Comparison of ENCODE assay signal across 27 cellular contexts in genomic region chr11:75380245-75380644, GRCh38. TPM values are rescaled to one million over a fixed set of nuclear protein-coding genes. Genes with fewer than 3 reads are reported as not detected.
DNase-seq lines count a peak whose midpoint lies in the region; ATAC-seq, FAIRE-seq and TF ChIP-seq lines count a peak whose summit lies in the region.
"Had no signal": no experiment of that assay in that cellular context is flagged by ENCODE, and none has a peak within 500 bp of the region (broad histone marks: within the 10 kb centered on the region; RNA-seq: fewer than 3 reads in every experiment).

No MANE protein-coding gene starts in this region.

- peaks cover 10 to 28% of the 10 kb centered on the region in 2 experiments; a peak in 3 of 4 replicates for H3K4me1 ChIP-seq in HCT116 (ENCODE audit: control insufficient read depth in 1 of 2, insufficient read depth in 2 of 2, low read length in 2 of 2)
- H3K4me1 ChIP-seq in astrocyte (ENCODE audit: insufficient read depth, low read length) = no peaks in the 10 kb centered on the region
- peaks cover 45% of the 10 kb centered on the region for H3K4me1 ChIP-seq in lower lobe of right lung
- H3K4me1 ChIP-seq in transverse colon = peaks cover 8 to 44% (median 18%) of the 10 kb centered on the region in 4 donors
- H3K4me1 ChIP-seq: SJSA1, tibial artery had no signal

- WGBS in transverse colon (ENCODE audit: low coverage in 1 of 2), 2 donors = 48 to 52% methylated on average over 2 of the region's 2 CpGs

- H3K36me3 ChIP-seq in HCT116 (ENCODE audit: control insufficient read depth in 1 of 2, insufficient read depth in 2 of 2, low read length in 2 of 2) (no peaks in the 10 kb centered on the region), astrocyte (ENCODE audit: insufficient read depth, low read length) (no peaks in the 10 kb centered on the region), lower lobe of right lung (no peaks in the 10 kb centered on the region), transverse colon (no peaks in the 10 kb centered on the region)
- H3K36me3 ChIP-seq: BLaER1 treated with 17β-estradiol and CSF1 and Interleukin-3, amounts not matched to agents 10 nM and 100 nM; heart right ventricle; SJSA1; stomach; tibial artery; WERI-Rb-1 had no signal

- H3K9me3 ChIP-seq in HCT116 (ENCODE audit: control insufficient read depth in 1 of 2, insufficient read depth in 1 of 2, low read depth in 1 of 2, low read length in 2 of 2) (no peaks in the 10 kb centered on the region), astrocyte (ENCODE audit: insufficient read depth, low read depth, low read length) (no peaks in the 10 kb centered on the region), lower lobe of right lung (no peaks in the 10 kb centered on the region), transverse colon (no peaks in the 10 kb centered on the region)
- H3K9me3 ChIP-seq: BLaER1 treated with 17β-estradiol and CSF1 and Interleukin-3, amounts not matched to agents 10 nM and 100 nM; heart right ventricle; SJSA1; stomach; tibial artery had no signal

- H3K9ac ChIP-seq in HCT116 (ENCODE audit: low read length) (no peak overlapping the region), astrocyte (ENCODE audit: low read length) (no peak overlapping the region)
- H3K9ac ChIP-seq: BLaER1 treated with 17β-estradiol and CSF1 and Interleukin-3, amounts not matched to agents 10 nM and 100 nM had no signal

- H3K79me2 ChIP-seq in HCT116 (ENCODE audit: insufficient read depth, low read length) (no peaks in the 10 kb centered on the region), astrocyte (ENCODE audit: insufficient read depth, low read length) (no peaks in the 10 kb centered on the region)

- H3K4me3 Mint-ChIP-seq in astrocyte (ENCODE audit: unreplicated experiment) = no peak overlapping the region
- H3K4me3 Mint-ChIP-seq: activated CD8-positive, alpha-beta T cell treated with anti-CD3 and anti-CD28 coated beads, Interleukin-2, amount 10 ng/mL, durations not matched to agents 7 days and 5 days; activated naive CD8-positive, alpha-beta T cell treated with anti-CD3 and anti-CD28 coated beads, Interleukin-2, amount 10 ng/mL, durations not matched to agents 7 days and 5 days; H9 had no signal

- H4K20me1 ChIP-seq in HCT116 (ENCODE audit: insufficient read depth) = no peaks in the 10 kb centered on the region
- no peaks in the 10 kb centered on the region for H4K20me1 ChIP-seq in astrocyte (ENCODE audit: insufficient read depth, low read length)
- H4K20me1 ChIP-seq: BLaER1 treated with 17β-estradiol and CSF1 and Interleukin-3, amounts not matched to agents 10 nM and 100 nM had no signal

- intact Hi-C loops in HCT116 (cut with micrococcal nuclease) (no loop called here), lower lobe of right lung (cut with DNase I) (loop anchor here (10.0 kb wide), 2 partner anchors 55 to 95 kb away; no protein-coding TSS in a partner anchor), transverse colon (cut with DNase I; ENCODE audit: low total_unique reads) (loop anchor here (10.0 kb wide), 1 partner anchor 1065 kb away; the partner anchor contains the start of gene EMSY)

- no peaks in the 10 kb centered on the region for H3K9me2 ChIP-seq in HCT116 (ENCODE audit: insufficient read depth)

- H3K27me3 Mint-ChIP-seq in astrocyte (ENCODE audit: low read depth, unreplicated experiment) = peaks cover 10% of the 10 kb centered on the region
- H3K27me3 Mint-ChIP-seq: activated naive CD8-positive, alpha-beta T cell treated with anti-CD3 and anti-CD28 coated beads, Interleukin-2, amount 10 ng/mL, durations not matched to agents 7 days and 5 days had no signal

- BruUV-seq in HCT116 (replicated peaks; lab: Mats Ljungman, UMichigan) = no TSS peak

- in situ Hi-C loops in transverse colon (cut with MboI; ENCODE audit: low pct_ligation_motif_present in 1 of 4, low pct_unique_long_range_greater_than_20kb in 1 of 4, low sequenced_read_pairs in 3 of 4) = loop anchor here (5.0 to 10.0 kb wide), 5 partner anchors 45 to 105 kb away; no protein-coding TSS in a partner anchor

- no peaks in the 10 kb centered on the region for H3K27me3 ChIP-seq in HCT116 (ENCODE audit: insufficient read depth, low read length)
- H3K27me3 ChIP-seq in astrocyte (ENCODE audit: insufficient read depth, low read length) = no peaks in the 10 kb centered on the region
- no peaks in the 10 kb centered on the region for H3K27me3 ChIP-seq in lower lobe of right lung (ENCODE audit: low read depth)
- H3K27me3 ChIP-seq in transverse colon = no peaks in the 10 kb centered on the region
- H3K27me3 ChIP-seq: BLaER1 treated with 17β-estradiol and CSF1 and Interleukin-3, amounts not matched to agents 10 nM and 100 nM; heart right ventricle; SJSA1; stomach had no signal

- CTCF ChIA-PET in HCT116 (lab: Charles Lee) = interaction anchor here (0.9 to 2.7 kb wide), 2 partner anchors 100 to 104 kb away, joined by 3 to 11 read pairs; no protein-coding TSS in a partner anchor

- no peak; the same call in 1 of the 2 replicates for TF ChIP-seq RAD21 in HCT116 (IDR thresholded peaks at IDR 0.05; ENCODE audit: low read depth)

- TF ChIP-seq CTCF in HCT116 (IDR thresholded peaks at IDR 0.05 in 2 of 3, conservative IDR thresholded peaks at IDR 0.05 in 1 of 3; ENCODE audit: borderline replicate concordance in 1 of 3, insufficient read depth in 1 of 3, low read depth in 2 of 3, low read length in 2 of 3) (no peak), astrocyte (IDR thresholded peaks at IDR 0.05; ENCODE audit: insufficient read depth, low read depth, low read length) (no peak), lower lobe of right lung (IDR thresholded peaks at IDR 0.05) (no peak), transverse colon (IDR thresholded peaks at IDR 0.05) (peak in 2 of 5 experiments; percentile 22 to 27)

- H2AFZ ChIP-seq in HCT116 (ENCODE audit: low read depth, low read length, poor library complexity, severe bottlenecking) (peak overlapping the region; percentile 28), astrocyte (ENCODE audit: low read depth, low read length) (no peak overlapping the region)

- POLR2A ChIA-PET in HCT116 (lab: Charles Lee) = interaction anchor here (1.0 to 1.2 kb wide), 2 partner anchors 8 to 18 kb away, joined by 3 read pairs; no protein-coding TSS in a partner anchor

- H3K27ac ChIP-seq in HCT116 (ENCODE audit: low read depth, low read length) (no peak overlapping the region), astrocyte (ENCODE audit: low read depth, low read length) (no peak overlapping the region), lower lobe of right lung (peak overlapping the region; percentile 41), transverse colon (peak overlapping the region; percentile 68 to 76 (median 72))
- H3K27ac ChIP-seq: BLaER1 treated with 17β-estradiol and CSF1 and Interleukin-3, amounts not matched to agents 10 nM and 100 nM; SJSA1; tibial artery; WERI-Rb-1 had no signal

- H3K4me3 ChIP-seq in HCT116 (replicated peaks in 1 of 2; ENCODE audit: low read depth in 1 of 2, low read length in 2 of 2) (no peak overlapping the region), astrocyte (ENCODE audit: insufficient read depth, low read depth, low read length) (no peak overlapping the region), lower lobe of right lung (no peak overlapping the region), transverse colon (no peak overlapping the region)
- H3K4me3 ChIP-seq: BLaER1 treated with 17β-estradiol and CSF1 and Interleukin-3, amounts not matched to agents 10 nM and 100 nM; heart right ventricle; SJSA1; stomach; tibial artery had no signal

- peaks cover 10% of the 10 kb centered on the region for H3K4me1 Mint-ChIP-seq in astrocyte (ENCODE audit: low read depth, unreplicated experiment)

- H3K9me3 Mint-ChIP-seq in astrocyte (ENCODE audit: unreplicated experiment) = no peaks in the 10 kb centered on the region
- H3K9me3 Mint-ChIP-seq: activated naive CD8-positive, alpha-beta T cell treated with anti-CD3 and anti-CD28 coated beads, Interleukin-2, amount 10 ng/mL, durations not matched to agents 7 days and 5 days; activated T-helper 2 cell treated with anti-CD3 and anti-CD28 coated beads, Interferon-gamma antibody, Interleukin-2, Interleukin-4, amounts not matched to agents 10 μg/mL and 5 μg/mL and 100 μg/mL, durations not matched to agents 14 hours and 24 hours and 36 hours; H9 had no signal

- TF ChIP-seq EP300 in transverse colon (IDR thresholded peaks at IDR 0.05; ENCODE audit: low read depth) = no peak

- ATAC-seq in HCT116 = no peak
- ATAC-seq in lower lobe of right lung = no peak
- no peak for ATAC-seq in HG02623 (IDR thresholded peaks at IDR 0.05; ENCODE audit: unreplicated experiment)
- ATAC-seq in GM19467 (IDR thresholded peaks at IDR 0.05; ENCODE audit: unreplicated experiment) = no peak
- ATAC-seq: activated CD8-positive, alpha-beta T cell treated with anti-CD3 and anti-CD28 coated beads, Interleukin-2, amount 10 ng/mL, durations not matched to agents 7 days and 5 days had no signal

- DNase-seq in HCT116 (ENCODE audit: low read depth, low spot score) (no peak), astrocyte (ENCODE audit: low read depth) (no peak), lower lobe of right lung (no peak), transverse colon (no peak), NCI-H1930 (lab: John Stamatoyannopoulos, UW) (no peak)
- DNase-seq: activated CD4-positive, alpha-beta T cell treated with anti-CD3 and anti-CD28 coated beads for 4 hours; activated CD8-positive, alpha-beta T cell treated with anti-CD3 and anti-CD28 coated beads, Interleukin-2, amount 10 ng/mL, durations not matched to agents 7 days and 5 days; activated naive CD8-positive, alpha-beta T cell treated with anti-CD3 and anti-CD28 coated beads, Interleukin-2, amount 10 ng/mL, durations not matched to agents 7 days and 5 days; aorta; H9; kidney glomerular epithelial cell; mammary epithelial cell; NCI-H1417 treated with DMSO at 0.1 percent for 48 hours; NCI-H345; NCI-H69; stimulated activated CD8-positive, alpha-beta memory T cell treated with anti-CD3 and anti-CD28 coated beads, Interleukin-4, amount 100 ng/mL, for 48 hours; stomach; T-helper 9 cell; WERI-Rb-1 had no signal

- FAIRE-seq in astrocyte (lab: Jason Lieb, UNC) = no peak
- FAIRE-seq: G401.6 had no signal

- H3K36me3 Mint-ChIP-seq in astrocyte (ENCODE audit: low read depth, unreplicated experiment) = no peaks in the 10 kb centered on the region
- H3K36me3 Mint-ChIP-seq: activated naive CD8-positive, alpha-beta T cell treated with anti-CD3 and anti-CD28 coated beads, Interleukin-2, amount 10 ng/mL, durations not matched to agents 7 days and 5 days had no signal

- RAD21 ChIA-PET in HCT116 (lab: Charles Lee; ENCODE audit: low non-redundant PET in 1 of 2, low total read pairs in 2 of 2, uncharacterized antibody in 2 of 2, unreplicated experiment in 2 of 2) = interaction anchor here (0.6 to 3.1 kb wide), 3 partner anchors 100 to 942 kb away, joined by 3 to 9 read pairs (median 3); no protein-coding TSS in a partner anchor

- TF ChIP-seq POLR2A in HCT116 (IDR thresholded peaks at IDR 0.05; ENCODE audit: borderline replicate concordance, extremely low read depth, insufficient read depth, insufficient read length) = no peak
- no peak for TF ChIP-seq POLR2A in transverse colon (IDR thresholded peaks at IDR 0.05)

- peak overlapping the region; percentile 83 for H3K27ac Mint-ChIP-seq in astrocyte (ENCODE audit: unreplicated experiment)
- H3K27ac Mint-ChIP-seq: activated T-helper 2 cell treated with anti-CD3 and anti-CD28 coated beads, Interferon-gamma antibody, Interleukin-2, Interleukin-4, amounts not matched to agents 10 μg/mL and 5 μg/mL and 100 μg/mL, durations not matched to agents 14 hours and 24 hours and 36 hours had no signal

- peak overlapping the region; percentile 28 for H3K4me2 ChIP-seq in HCT116 (ENCODE audit: low read length)
- no peak overlapping the region for H3K4me2 ChIP-seq in astrocyte (ENCODE audit: low read length)

RNA-seq across cellular contexts. Expression of gene RPS3, which starts 19.1 kb away (rescaled TPM):
- total RNA-seq in HCT116 (2021; ENCODE audit: unreplicated experiment) (4,109 TPM), astrocyte (1,706 and 1,898 TPM in 2 replicates), lower lobe of right lung (1,761 TPM), transverse colon (1,000 to 10,000 TPM in 1 of 4 donors, 100 to 1,000 TPM in 3; 492 to 1,045 (median 813) TPM)
- polyA plus RNA-seq in HCT116 (2012) = 4,885 and 4,997 TPM in 2 replicates

RNA-seq across cellular contexts. Expression of gene ARRB1, which starts 28.8 kb away (rescaled TPM):
- total RNA-seq in HCT116 (2021; ENCODE audit: unreplicated experiment) (24.2 TPM), astrocyte (22.7 and 28.5 TPM in 2 replicates), lower lobe of right lung (187 TPM), transverse colon (10 to 100 TPM; 55.7 to 88.2 (median 78.0) TPM)
- polyA plus RNA-seq in HCT116 (2012) = 12.0 and 12.9 TPM in 2 replicates

RNA-seq across cellular contexts. Expression of gene KLHL35, which starts 52.8 kb away (rescaled TPM):
- 1.7 TPM for total RNA-seq in HCT116 (2021; ENCODE audit: unreplicated experiment)
- 2.9 and 4.4 TPM in 2 replicates for polyA plus RNA-seq in HCT116 (2012)
- total RNA-seq in astrocyte = 0.77 and 0.87 TPM in 2 replicates
- 2.6 TPM for total RNA-seq in lower lobe of right lung
- total RNA-seq in transverse colon = under 1 TPM in 2 of 4 donors, not detected in 2; 0.27 to 0.32 TPM

Comparison
In these comparisons a context has a peak if more than half of its experiments do, and no peak if none do; other contexts are left out.
1. H3K27ac ChIP-seq: peak in lower lobe of right lung (single experiment) and transverse colon (4 of 4); none in HCT116 (single experiment) and astrocyte (single experiment).